In genomic region chr6:107458687-107459282, GRCh38 we compare ENCODE assay signal across 3 cellular contexts.
TF ChIP-seq lines count a peak whose summit lies in the region.

No MANE protein-coding gene starts in this region.

TF ChIP-seq in HCT116, 20 proteins besides CTCF, POLR2A, EP300 and RAD21:
- TF ChIP-seq ELF1 (IDR thresholded peaks at IDR 0.05; ENCODE audit: borderline replicate concordance, low read depth) (no peak), POLR2AphosphoS5 (IDR thresholded peaks at IDR 0.05; ENCODE audit: low read depth, low read length) (no peak), ZFX (IDR thresholded peaks at IDR 0.05) (no peak), YY1 (IDR thresholded peaks at IDR 0.05; ENCODE audit: extremely low read depth, insufficient replicate concordance, low read depth, low read length) (no peak), ZBTB33 (IDR thresholded peaks at IDR 0.05; ENCODE audit: extremely low read depth, insufficient replicate concordance, low read length) (no peak), ATF3 (IDR thresholded peaks at IDR 0.05) (no peak), EZH2phosphoT487 (IDR thresholded peaks at IDR 0.05; ENCODE audit: borderline replicate concordance) (no peak), EGR1 (IDR thresholded peaks at IDR 0.05; ENCODE audit: low read depth) (no peak), FOSL1 (IDR thresholded peaks at IDR 0.05; ENCODE audit: low read depth) (no peak), ZNF274 (IDR thresholded peaks at IDR 0.05; ENCODE audit: low read depth, low read length) (no peak), EZH2 (IDR thresholded peaks at IDR 0.05) (no peak), CBX3 (IDR thresholded peaks at IDR 0.05; ENCODE audit: low read depth) (no peak), MAX (IDR thresholded peaks at IDR 0.05) (no peak), REST (IDR thresholded peaks at IDR 0.05; ENCODE audit: low read depth) (no peak), TCF7L2 (IDR thresholded peaks at IDR 0.05; ENCODE audit: borderline replicate concordance, extremely low read depth, insufficient read depth, insufficient read length) (no peak), SRF (IDR thresholded peaks at IDR 0.05; ENCODE audit: low read depth) (no peak)

TF ChIP-seq in WTC11, 78 proteins besides CTCF, POLR2A, EP300 and RAD21:
- TF ChIP-seq MXD4 (CRISPR knock-in tag; IDR thresholded peaks at IDR 0.05; ENCODE audit: borderline replicate concordance) (no peak), ESRRA (CRISPR knock-in tag; IDR thresholded peaks at IDR 0.05; ENCODE audit: borderline replicate concordance) (0 out of 2 replicates have a peak, but pooled peaks have one; percentile 35), HMGA2 (CRISPR knock-in tag; IDR thresholded peaks at IDR 0.05) (no peak), JUN (CRISPR knock-in tag; IDR thresholded peaks at IDR 0.05) (peak; percentile 51; the same call in 1 of the 2 replicates)
TF ChIP-seq in WTC11: peak in this region for 2.

TF ChIP-seq in endothelial cell of umbilical vein, 7 proteins besides CTCF, POLR2A, EP300 and RAD21:
- TF ChIP-seq JUN (IDR thresholded peaks at IDR 0.05; ENCODE audit: borderline replicate concordance, insufficient read depth, insufficient read length, low read depth) (no peak), MYC (IDR thresholded peaks at IDR 0.05; ENCODE audit: low read depth, low read length) (no peak), FOS (IDR thresholded peaks at IDR 0.05; ENCODE audit: borderline replicate concordance, insufficient read depth, low read length) (no peak)
TF ChIP-seq in endothelial cell of umbilical vein: peak in this region for 0.
